In the genomic region with DNA sequence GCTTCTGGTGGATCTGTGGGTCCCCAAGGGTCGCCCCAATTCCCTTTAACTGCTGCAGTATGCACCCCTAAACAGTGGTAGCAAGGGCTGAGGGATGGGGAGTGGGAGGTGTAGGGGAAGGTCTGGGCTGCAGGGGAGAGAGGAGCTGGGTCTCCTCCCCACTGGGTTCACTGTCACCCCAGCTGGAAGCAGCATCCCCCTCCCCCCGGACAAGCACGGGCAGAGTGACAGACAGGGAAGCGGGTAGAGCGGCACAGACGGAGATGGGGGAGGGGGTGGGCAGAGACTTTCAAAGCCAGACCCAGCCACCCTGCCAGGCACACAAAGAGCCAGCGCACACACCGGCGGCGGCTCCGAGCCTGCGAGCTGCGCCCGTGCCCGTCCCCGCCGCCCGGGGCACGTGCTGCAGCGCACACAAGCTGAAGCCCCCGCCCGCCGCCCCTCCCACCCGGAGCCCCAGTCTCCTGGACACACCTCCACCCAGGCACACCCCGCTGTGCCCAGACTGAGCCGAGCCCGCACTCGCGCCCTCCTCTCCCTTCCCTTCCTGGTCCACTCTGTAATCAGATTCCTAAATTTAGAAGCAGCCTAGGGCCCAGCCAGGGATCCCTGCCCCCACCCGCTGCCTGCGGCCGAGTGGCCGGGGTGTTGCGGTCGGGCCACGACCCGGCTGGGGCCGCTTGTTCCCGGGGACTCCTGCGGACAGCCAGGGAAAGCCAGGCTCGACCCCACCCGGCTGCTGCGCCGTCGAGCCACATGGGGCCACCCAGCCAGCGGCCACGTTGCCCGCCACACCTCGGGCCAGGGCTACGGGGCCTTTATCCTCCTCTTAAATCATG, we compare ENCODE assay signal across 8 cellular contexts. TPM values are rescaled to one million over a fixed set of nuclear protein-coding genes. Genes with fewer than 3 reads are reported as not detected.
A peak's percentile ranks its signal among the peaks of the same experiment; 100 is the strongest.
DNase-seq lines count a peak whose midpoint lies in the region; ATAC-seq and TF ChIP-seq lines count a peak whose summit lies in the region.

No MANE protein-coding gene starts in this region.

- peak; percentile 70 for DNase-seq in GM20000 (ENCODE audit: low spot score)
- peak; percentile 78 for DNase-seq in NCI-H82 treated with DMSO at 0.1 percent for 48 hours (lab: John Stamatoyannopoulos, UW; ENCODE audit: unreplicated experiment)
- peak; percentile 63 to 89 for DNase-seq in cardiac muscle cell (ENCODE audit: low read depth in 1 of 2, low spot score in 1 of 2)

- no peaks in the 10 kb centered on the region for H3K9me3 Mint-ChIP-seq in activated naive CD8-positive, alpha-beta T cell (ENCODE audit: low read depth)

- H3K4me3 Mint-ChIP-seq in activated naive CD8-positive, alpha-beta T cell, result peak overlapping the region; percentile 73

- H3K27me3 Mint-ChIP-seq in activated naive CD8-positive, alpha-beta T cell, result no peaks in the 10 kb centered on the region

- no peak overlapping the region for H3K9ac ChIP-seq in parathyroid adenoma

- H3K36me3 Mint-ChIP-seq in activated naive CD8-positive, alpha-beta T cell, result no peaks in the 10 kb centered on the region

- peak overlapping the region; percentile 76 for H3K4me2 ChIP-seq in parathyroid adenoma (ENCODE audit: low read length)

- H3K36me3 ChIP-seq in cardiac muscle cell (peaks cover 5% of the 10 kb centered on the region), parathyroid adenoma (ENCODE audit: control insufficient read depth, insufficient read depth, low read length) (no peaks in the 10 kb centered on the region)

- H3K9me3 ChIP-seq in cardiac muscle cell (ENCODE audit: low read depth) (no peaks in the 10 kb centered on the region), parathyroid adenoma (ENCODE audit: control insufficient read depth, low read length) (no peaks in the 10 kb centered on the region)

- H3K4me3 ChIP-seq in cardiac muscle cell (peak overlapping the region; percentile 97), parathyroid adenoma (ENCODE audit: low read depth, low read length) (peak overlapping the region; percentile 31)

- peaks cover 40% of the 10 kb centered on the region for H3K4me1 ChIP-seq in cardiac muscle cell (ENCODE audit: low read depth)
- H3K4me1 ChIP-seq in parathyroid adenoma, result peaks cover 9% of the 10 kb centered on the region

- TF ChIP-seq CTCF in 22Rv1 (IDR thresholded peaks at IDR 0.05), result no peak
- TF ChIP-seq CTCF in GM20000 (IDR thresholded peaks at IDR 0.05; ENCODE audit: extremely low read depth, missing control alignments), result no peak
- TF ChIP-seq CTCF in cardiac muscle cell (IDR thresholded peaks at IDR 0.05; ENCODE audit: low read depth, low read length), result no peak
- TF ChIP-seq CTCF in parathyroid adenoma (IDR thresholded peaks at IDR 0.05), result no peak

- no peak overlapping the region for H3K27ac Mint-ChIP-seq in activated naive CD8-positive, alpha-beta T cell

- peaks cover 13% of the 10 kb centered on the region for H3K4me1 Mint-ChIP-seq in activated naive CD8-positive, alpha-beta T cell (ENCODE audit: low read depth)

- no peaks in the 10 kb centered on the region for H3K79me2 ChIP-seq in parathyroid adenoma

- peak overlapping the region; percentile 64 for H2AFZ ChIP-seq in parathyroid adenoma

- H3K27ac ChIP-seq in 22Rv1 (peak overlapping the region; percentile 95), cardiac muscle cell (peak overlapping the region; percentile 93), parathyroid adenoma (peak overlapping the region; percentile 99)

- ATAC-seq in GM19463 (IDR thresholded peaks at IDR 0.05; ENCODE audit: unreplicated experiment), result no peak
- ATAC-seq in HG03280 (IDR thresholded peaks at IDR 0.05; ENCODE audit: unreplicated experiment), result no peak

- H3K27me3 ChIP-seq in cardiac muscle cell (no peaks in the 10 kb centered on the region), parathyroid adenoma (ENCODE audit: control insufficient read depth, insufficient read depth, low read length) (no peaks in the 10 kb centered on the region)

RNA-seq across cellular contexts. Expression of gene RCOR2, which starts 0.9 kb away (rescaled TPM):
- 73.5 and 74.2 TPM in 2 replicates for total RNA-seq in cardiac muscle cell
- 34.7 and 41.0 TPM in 2 replicates for polyA plus RNA-seq in cardiac muscle cell

RNA-seq across cellular contexts. Expression of gene NAA40, which starts 20.9 kb away (rescaled TPM):
- total RNA-seq in cardiac muscle cell, result 56.7 and 82.7 TPM in 2 replicates
- polyA plus RNA-seq in cardiac muscle cell, result 59.1 and 60.9 TPM in 2 replicates

RNA-seq across cellular contexts. Expression of gene COX8A, which starts 56.5 kb away (rescaled TPM):
- 712 and 1,446 TPM in 2 replicates for total RNA-seq in cardiac muscle cell
- polyA plus RNA-seq in cardiac muscle cell, result 789 and 1,014 TPM in 2 replicates
